14 cellular contexts compared by ENCODE assay signal in genomic region chr10:86262671-86263165, GRCh38.
A peak's percentile ranks its signal among the peaks of the same experiment; 100 is the strongest.
DNase-seq lines count a peak whose midpoint lies in the region; ATAC-seq and TF ChIP-seq lines count a peak whose summit lies in the region.
"Had no signal": no experiment of that assay in that cellular context is flagged by ENCODE, and none has a peak within 500 bp of the region (broad histone marks: within the 10 kb centered on the region; RNA-seq: fewer than 3 reads in every experiment).

No MANE protein-coding gene starts in this region.

- H3K4me3 Mint-ChIP-seq in WTC11 (no peak overlapping the region), neural progenitor cell (no peak overlapping the region)
- H3K4me3 Mint-ChIP-seq: activated B cell treated with CpG ODN at 0.5 μM for 24 hours; activated T-cell treated with anti-CD3 and anti-CD28 coated beads, Interleukin-2, amount 50 U/mL, for 24 hours had no signal

- POLR2A ChIA-PET in WTC11 (lab: Charles Lee) = interaction anchor here (0.8 to 1.2 kb wide), 3 partner anchors 9 to 102 kb away, joined by 3 to 5 read pairs (median 4); no protein-coding TSS in a partner anchor

- CTCF ChIA-PET in WTC11 (lab: Charles Lee) = interaction anchor here (0.7 to 4.8 kb wide), 23 partner anchors 9 to 329 kb away, joined by 3 to 37 read pairs (median 5); partner anchors contain the start of gene GRID1

- ATAC-seq in WTC11 (peak; percentile 43), HG03045 (IDR thresholded peaks at IDR 0.05; ENCODE audit: unreplicated experiment) (no peak), HG03521 (IDR thresholded peaks at IDR 0.05; ENCODE audit: unreplicated experiment) (no peak), HG03095 (IDR thresholded peaks at IDR 0.05; ENCODE audit: unreplicated experiment) (no peak)
- ATAC-seq: SK-N-SH treated with all-trans-retinoic acid at 6 μM for 48 hours had no signal

- H3K79me2 ChIP-seq in neural progenitor cell (ENCODE audit: low read depth) = no peaks in the 10 kb centered on the region

- 1 to 22% methylated on average over 10 to 28 of the region's 28 CpGs for WGBS in testis, 2 donors

- no peaks in the 10 kb centered on the region for H4K20me1 ChIP-seq in neural progenitor cell (ENCODE audit: low read depth)

- H3K27me3 ChIP-seq in neural progenitor cell (peaks cover 4% of the 10 kb centered on the region), testis (no peaks in the 10 kb centered on the region)

- no peak overlapping the region for H3K4me3 ChIP-seq in neural progenitor cell
- peak overlapping the region; percentile 21 to 34 for H3K4me3 ChIP-seq in testis
- H3K4me3 ChIP-seq: lung had no signal

- peaks cover 4% of the 10 kb centered on the region; the same call in 1 of the 2 replicates for H3K27me3 Mint-ChIP-seq in WTC11 (ENCODE audit: low read depth)
- peaks cover 12% of the 10 kb centered on the region for H3K27me3 Mint-ChIP-seq in neural progenitor cell (ENCODE audit: insufficient read depth, low read depth)

- H2AFZ ChIP-seq in neural progenitor cell (replicated peaks) = peak overlapping the region; percentile 60

- DNase-seq in WTC11 (ENCODE audit: low spot score) (no peak), foreskin melanocyte (peak; percentile 9), neural progenitor cell (ENCODE audit: low spot score) (peak; percentile 26), testis (no peak)
- DNase-seq: activated B cell treated with CpG ODN at 0.5 μM for 24 hours; activated T-cell treated with anti-CD3 and anti-CD28 coated beads, Interleukin-2, amount 50 U/mL, for 24 hours; aorta; stimulated activated CD4-positive, alpha-beta T cell treated with anti-CD3 and anti-CD28 coated beads, Interleukin-4, amount 100 ng/mL, for 4 hours had no signal

- no peak overlapping the region for H3K4me2 ChIP-seq in neural progenitor cell

- H3K4me1 ChIP-seq in neural progenitor cell = peaks cover 20% of the 10 kb centered on the region
- peaks cover 6% of the 10 kb centered on the region for H3K4me1 ChIP-seq in testis

- no peak for TF ChIP-seq POLR2A in testis (IDR thresholded peaks at IDR 0.05)

- H3K36me3 ChIP-seq in neural progenitor cell = no peaks in the 10 kb centered on the region
- H3K36me3 ChIP-seq in testis (ENCODE audit: low read depth, missing control alignments) = no peaks in the 10 kb centered on the region

- 0 out of 2 replicates have a peak, but pooled peaks cover 3% of the 10 kb centered on the region for H3K9me3 Mint-ChIP-seq in WTC11
- H3K9me3 Mint-ChIP-seq in neural progenitor cell = no peaks in the 10 kb centered on the region
- H3K9me3 Mint-ChIP-seq: activated T-cell treated with anti-CD3 and anti-CD28 coated beads, Interleukin-2, amount 50 U/mL, for 24 hours had no signal

- peaks cover 20% of the 10 kb centered on the region for H3K4me1 Mint-ChIP-seq in WTC11
- peaks cover 29% of the 10 kb centered on the region for H3K4me1 Mint-ChIP-seq in neural progenitor cell

- H3K9ac ChIP-seq in neural progenitor cell = no peak overlapping the region

- H3K27ac ChIP-seq in neural progenitor cell (no peak overlapping the region), testis (no peak overlapping the region)
- H3K27ac ChIP-seq: HL-60 had no signal

- intact Hi-C loops in testis (cut with DNase I; ENCODE audit: low total_unique reads) = no loop called here

- H3F3A ChIP-seq in neural progenitor cell (ENCODE audit: low read depth) = no peaks in the 10 kb centered on the region

- no peaks in the 10 kb centered on the region for H3K9me3 ChIP-seq in neural progenitor cell (ENCODE audit: low read depth)
- H3K9me3 ChIP-seq in testis = no peaks in the 10 kb centered on the region

- H3K27ac Mint-ChIP-seq in WTC11 = no peak overlapping the region
- H3K27ac Mint-ChIP-seq in neural progenitor cell = peak overlapping the region; percentile 53
- H3K27ac Mint-ChIP-seq: activated B cell treated with CpG ODN at 0.5 μM for 24 hours; activated T-cell treated with anti-CD3 and anti-CD28 coated beads, Interleukin-2, amount 50 U/mL, for 24 hours had no signal

- no peaks in the 10 kb centered on the region for H3K36me3 Mint-ChIP-seq in WTC11
- no peaks in the 10 kb centered on the region for H3K36me3 Mint-ChIP-seq in neural progenitor cell

- no peak for TF ChIP-seq CTCF in WTC11 (IDR thresholded peaks at IDR 0.05)
- TF ChIP-seq CTCF in neural progenitor cell (IDR thresholded peaks at IDR 0.05) = no peak
- no peak for TF ChIP-seq CTCF in testis (IDR thresholded peaks at IDR 0.05)

TF ChIP-seq in WTC11, 78 proteins besides CTCF, POLR2A, EP300 and RAD21:
- TF ChIP-seq ATF6 (CRISPR knock-in tag; IDR thresholded peaks at IDR 0.05) = no peak
- TF ChIP-seq TEAD1 (CRISPR knock-in tag; IDR thresholded peaks at IDR 0.05) = no peak
- no peak for TF ChIP-seq ELF4 (CRISPR knock-in tag; IDR thresholded peaks at IDR 0.05; ENCODE audit: low read depth)
- TF ChIP-seq SOX15 (CRISPR knock-in tag; IDR thresholded peaks at IDR 0.05) = no peak
- TF ChIP-seq ZBTB43 (CRISPR knock-in tag; IDR thresholded peaks at IDR 0.05) = no peak
- TF ChIP-seq ZNF281 (CRISPR knock-in tag; IDR thresholded peaks at IDR 0.05) = no peak

Comparison
In these comparisons a context has a peak if more than half of its experiments do, and no peak if none do; other contexts are left out.
1. DNase-seq: peak in foreskin melanocyte (single experiment) and neural progenitor cell (single experiment); none in WTC11 (single experiment) and testis (single experiment).